In genomic region chr7:123241809-123242208, GRCh38 we compare ENCODE assay signal across 20 cellular contexts. TPM values are rescaled to one million over a fixed set of nuclear protein-coding genes. Genes with fewer than 3 reads are reported as not detected.
DNase-seq lines count a peak whose midpoint lies in the region; ATAC-seq, FAIRE-seq and TF ChIP-seq lines count a peak whose summit lies in the region.
"Had no signal": no experiment of that assay in that cellular context is flagged by ENCODE, and none has a peak within 500 bp of the region (broad histone marks: within the 10 kb centered on the region; RNA-seq: fewer than 3 reads in every experiment).

No MANE protein-coding gene starts in this region.

- H3K4me1 Mint-ChIP-seq in natural killer cell: no peaks in the 10 kb centered on the region
- H3K4me1 Mint-ChIP-seq: CD4-positive, CD25-positive, alpha-beta regulatory T cell; H9 had no signal

- BruUV-seq in PC-9 (replicated peaks; lab: Mats Ljungman, UMichigan): no TSS peak

- H3K4me3 ChIP-seq in ACC112 (ENCODE audit: low read depth, low read length): no peak overlapping the region
- H3K4me3 ChIP-seq in PC-9: no peak overlapping the region
- H3K4me3 ChIP-seq in transverse colon: no peak overlapping the region
- H3K4me3 ChIP-seq: MG63 had no signal

- TF ChIP-seq CTCF in PC-9 (conservative IDR thresholded peaks at IDR 0.05) (no peak), transverse colon (IDR thresholded peaks at IDR 0.05) (no peak), natural killer cell (IDR thresholded peaks at IDR 0.05) (no peak)

- no peaks in the 10 kb centered on the region for H4K20me1 ChIP-seq in PC-9 (ENCODE audit: insufficient read depth)

- H3K27me3 ChIP-seq in ACC112 (ENCODE audit: insufficient read depth, low read length) (no peaks in the 10 kb centered on the region), PC-9 (ENCODE audit: insufficient read depth, low read depth) (no peaks in the 10 kb centered on the region), transverse colon (no peaks in the 10 kb centered on the region)
- H3K27me3 ChIP-seq: MG63 had no signal

- H3K4me2 ChIP-seq in PC-9: peak overlapping the region; percentile 41; the same call in 1 of the 2 replicates

- no peak overlapping the region for H3K4me3 Mint-ChIP-seq in natural killer cell
- H3K4me3 Mint-ChIP-seq: CD4-positive, CD25-positive, alpha-beta regulatory T cell; H9 had no signal

- H3K4me1 ChIP-seq in ACC112 (ENCODE audit: control insufficient read depth, insufficient read depth, low read length, unreplicated experiment) (no peaks in the 10 kb centered on the region), PC-9 (replicated peaks; ENCODE audit: insufficient read depth) (peaks cover 4% of the 10 kb centered on the region; the same call in 1 of the 2 replicates), transverse colon (peaks cover 0 to 17% (median 4%) of the 10 kb centered on the region in 4 donors)

- no peak for TF ChIP-seq EP300 in transverse colon (IDR thresholded peaks at IDR 0.05; ENCODE audit: low read depth)

- H3K36me3 ChIP-seq in ACC112 (ENCODE audit: insufficient read depth, low read length) (no peaks in the 10 kb centered on the region), PC-9 (ENCODE audit: low read depth) (no peaks in the 10 kb centered on the region), transverse colon (no peaks in the 10 kb centered on the region)
- H3K36me3 ChIP-seq: MG63 had no signal

- DNase-seq in NCI-H1417 (lab: John Stamatoyannopoulos, UW) (peak in 2 of 3 experiments; percentile 76 to 90), NCI-H748 treated with DMSO at 0.1 percent for 48 hours (lab: John Stamatoyannopoulos, UW) (peak; percentile 49), PC-9 (no peak), urothelium cell line (ENCODE audit: low spot score) (no peak), transverse colon (no peak), natural killer cell (no peak)
- DNase-seq: CD4-positive, CD25-positive, alpha-beta regulatory T cell; H9; IMR-90; Karpas-422; MG63; NCI-H1694; NCI-H2171; NCI-H446; T-helper 1 cell; T1000 had no signal

- in situ Hi-C loops in transverse colon (cut with MboI; ENCODE audit: low pct_ligation_motif_present in 1 of 4, low pct_unique_long_range_greater_than_20kb in 1 of 4, low sequenced_read_pairs in 3 of 4): no loop called here

- H3F3A ChIP-seq in PC-9 (ENCODE audit: insufficient read depth, low read depth): no peaks in the 10 kb centered on the region

- H3K9me3 ChIP-seq in PC-9 (ENCODE audit: insufficient read depth, low read depth) (no peaks in the 10 kb centered on the region), transverse colon (no peaks in the 10 kb centered on the region)
- H3K9me3 ChIP-seq: MG63 had no signal

- peaks cover 7 to 15% of the 10 kb centered on the region in 2 donors for H3K9me3 Mint-ChIP-seq in natural killer cell
- H3K9me3 Mint-ChIP-seq: H9 had no signal

- FAIRE-seq in urothelium cell line (lab: Jason Lieb, UNC): no peak

- CTCF ChIA-PET in PC-9 (lab: Charles Lee): no interaction called here

- POLR2A ChIA-PET in PC-9 (lab: Charles Lee; ENCODE audit: unreplicated experiment): interaction anchor here (0.7 kb wide), 1 partner anchor 50 kb away, joined by 5 read pairs; no protein-coding TSS in a partner anchor

- H3K27ac Mint-ChIP-seq in natural killer cell: no peak overlapping the region
- H3K27ac Mint-ChIP-seq: CD4-positive, CD25-positive, alpha-beta regulatory T cell; H9 had no signal

- no peak for TF ChIP-seq POLR2A in transverse colon (IDR thresholded peaks at IDR 0.05)

- H3K27me3 Mint-ChIP-seq in natural killer cell (ENCODE audit: low read depth in 2 of 2): no peaks in the 10 kb centered on the region
- H3K27me3 Mint-ChIP-seq: CD4-positive, CD25-positive, alpha-beta regulatory T cell had no signal

- intact Hi-C loops in PC-9 (cut with micrococcal nuclease; ENCODE audit: unreplicated experiment) (loop anchor here (1.0 kb wide), 1 partner anchor 51 kb away; no protein-coding TSS in a partner anchor), transverse colon (cut with DNase I; ENCODE audit: low total_unique reads) (no loop called here), natural killer cell (cut with micrococcal nuclease) (no loop called here)

- no peaks in the 10 kb centered on the region for H3K9me2 ChIP-seq in PC-9 (ENCODE audit: insufficient read depth)

- H3K79me2 ChIP-seq in ACC112 (ENCODE audit: control insufficient read depth, insufficient read depth, low read length, unreplicated experiment) (no peaks in the 10 kb centered on the region), PC-9 (ENCODE audit: low read depth) (no peaks in the 10 kb centered on the region)

- H3K36me3 Mint-ChIP-seq in natural killer cell: no peaks in the 10 kb centered on the region
- H3K36me3 Mint-ChIP-seq: CD4-positive, CD25-positive, alpha-beta regulatory T cell had no signal

- H3K27ac ChIP-seq in ACC112 (ENCODE audit: low read depth, low read length) (no peak overlapping the region), PC-9 (no peak overlapping the region), transverse colon (no peak overlapping the region)

- WGBS in transverse colon (ENCODE audit: low coverage in 1 of 2), 2 donors: 71 to 85% methylated on average over 3 of the region's 3 CpGs

- H2AFZ ChIP-seq in ACC112 (ENCODE audit: low read length, unreplicated experiment) (peak overlapping the region; percentile 84), PC-9 (no peak overlapping the region)

- ATAC-seq in natural killer cell: no peak
- ATAC-seq: Panc1 had no signal

RNA-seq across cellular contexts. Expression of gene SLC13A1, which starts 42.0 kb away (rescaled TPM):
- total RNA-seq in PC-9 (2021) (not detected in 2 replicates), transverse colon (1 to 10 TPM in 2 of 4 donors, not detected in 2; 2.1 to 7.5 TPM), natural killer cell (not detected)
- total RNA-seq: CD4-positive, CD25-positive, alpha-beta regulatory T cell; H9; HT1080; IMR-90; SK-MEL-5 had no signal

Comparison
In these comparisons a context has a peak if more than half of its experiments do, and no peak if none do; other contexts are left out.
1. DNase-seq: peak in NCI-H1417 (2 of 3) and NCI-H748 treated with DMSO at 0.1 percent for 48 hours (single experiment); none in PC-9 (0 of 2), urothelium cell line (single experiment), transverse colon (single experiment) and natural killer cell (single experiment).